In the genomic region with DNA sequence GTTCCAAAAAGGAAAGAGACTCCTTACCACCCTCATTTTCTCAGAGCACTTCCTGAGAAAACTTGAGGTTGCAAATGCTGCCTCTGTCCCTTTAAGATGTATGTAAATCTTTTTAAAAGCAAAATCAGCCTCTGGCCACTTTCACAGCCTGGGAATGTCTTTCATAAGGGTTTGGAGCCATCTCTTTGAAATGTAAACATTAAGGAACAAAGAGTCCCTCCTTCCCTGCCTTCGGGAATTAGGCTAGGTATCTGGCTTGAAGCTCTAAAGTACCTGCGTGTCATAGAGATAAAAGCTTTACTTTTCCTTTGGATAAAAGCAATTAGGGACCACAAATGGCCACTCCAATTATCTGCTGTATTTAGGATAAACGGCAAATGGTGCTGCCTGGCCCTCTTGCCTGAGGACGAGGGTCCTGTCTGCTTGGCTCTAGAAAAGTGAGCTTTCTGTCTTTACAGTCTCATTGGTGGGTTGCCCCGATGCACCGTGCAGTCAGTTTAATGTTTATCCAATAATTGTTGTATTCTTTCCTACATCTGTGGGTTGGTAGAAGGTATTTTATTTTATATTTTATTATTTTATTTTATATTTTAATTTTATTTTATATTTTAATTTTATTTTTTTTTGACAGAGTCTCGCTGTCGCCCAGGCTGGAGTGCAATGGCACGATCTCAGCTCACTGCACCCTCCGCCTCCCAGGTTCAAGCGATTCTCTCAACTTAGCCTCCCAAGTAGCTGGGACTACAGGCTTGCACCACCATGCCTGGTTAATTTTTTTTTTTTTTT, we compare ENCODE assay signal across 21 cellular contexts. TPM values are rescaled to one million over a fixed set of nuclear protein-coding genes. Genes with fewer than 3 reads are reported as not detected.
DNase-seq lines count a peak whose midpoint lies in the region; ATAC-seq, FAIRE-seq and TF ChIP-seq lines count a peak whose summit lies in the region.
"Had no signal": no experiment of that assay in that cellular context is flagged by ENCODE, and none has a peak within 500 bp of the region (broad histone marks: within the 10 kb centered on the region; RNA-seq: fewer than 3 reads in every experiment).

No MANE protein-coding gene starts in this region.

- peaks cover 4% of the 10 kb centered on the region; the same call in 1 of the 3 replicates for H3K36me3 Mint-ChIP-seq in GM23338 (ENCODE audit: low read depth)

- no peaks in the 10 kb centered on the region for H3K79me2 ChIP-seq in GM23338 (replicated peaks; ENCODE audit: insufficient read depth)

- no peak for TF ChIP-seq CTCF in GM23338 (conservative IDR thresholded peaks at IDR 0.05; ENCODE audit: low read depth in 2 of 2)

- no peak overlapping the region for H3K27ac ChIP-seq in GM23338 (ENCODE audit: low read depth)
- no peak overlapping the region for H3K27ac ChIP-seq in SK-N-MC
- H3K27ac ChIP-seq: colonic mucosa, epithelial cell of prostate, gastrocnemius medialis had no signal

- no peaks in the 10 kb centered on the region; the same call in 1 of the 2 replicates for H4K20me1 ChIP-seq in GM23338 (replicated peaks; ENCODE audit: insufficient read depth)

- no peaks in the 10 kb centered on the region for H3K36me3 ChIP-seq in GM23338 (ENCODE audit: insufficient read depth)
- no peaks in the 10 kb centered on the region for H3K36me3 ChIP-seq in SK-N-MC (ENCODE audit: insufficient read depth, low read length)
- H3K36me3 ChIP-seq: colonic mucosa, gastrocnemius medialis had no signal

- H3K4me2 ChIP-seq in GM23338 = peak overlapping the region; percentile 62

- peaks cover 34% of the 10 kb centered on the region for H3K27me3 ChIP-seq in GM23338 (ENCODE audit: insufficient read depth)
- H3K27me3 ChIP-seq: colonic mucosa, gastrocnemius medialis had no signal

- peaks cover 13% of the 10 kb centered on the region for H3F3A ChIP-seq in GM23338 (replicated peaks; ENCODE audit: low read depth)

- ATAC-seq in GM23338 (peak; percentile 84), HG03565 (IDR thresholded peaks at IDR 0.05; ENCODE audit: unreplicated experiment) (no peak)
- ATAC-seq: gastrocnemius medialis had no signal

- no peak overlapping the region for H2AFZ ChIP-seq in GM23338

- peaks cover 23% of the 10 kb centered on the region for H3K4me1 ChIP-seq in GM23338 (ENCODE audit: insufficient read depth)
- H3K4me1 ChIP-seq: colonic mucosa had no signal

- H3K4me3 ChIP-seq in GM23338 (0 out of 2 replicates have a peak overlapping the region, but pooled peaks have one; percentile 8), SK-N-MC (no peak overlapping the region; the same call in 1 of the 2 replicates)
- H3K4me3 ChIP-seq: colonic mucosa, gastrocnemius medialis had no signal

- no peak for FAIRE-seq in frontal cortex (lab: Jason Lieb, UNC)
- FAIRE-seq: D721Med, GM12892 had no signal

- H3K4me3 Mint-ChIP-seq in GM23338 = peak overlapping the region; percentile 62
- H3K4me3 Mint-ChIP-seq: activated naive CD4-positive, alpha-beta T cell treated with anti-CD3 and anti-CD28 coated beads, Interleukin-2, amount 50 U/mL, for 24 hours had no signal

- H3K9me2 ChIP-seq in GM23338 (ENCODE audit: insufficient read depth) = peaks cover 13% of the 10 kb centered on the region

- peak overlapping the region; percentile 72 for H3K27ac Mint-ChIP-seq in GM23338
- H3K27ac Mint-ChIP-seq: activated naive CD4-positive, alpha-beta T cell treated with anti-CD3 and anti-CD28 coated beads, Interleukin-2, amount 50 U/mL, for 24 hours had no signal

- peak overlapping the region; percentile 37 for H3K9ac ChIP-seq in SK-N-MC (ENCODE audit: insufficient read length)

- no peaks in the 10 kb centered on the region for H3K9me3 Mint-ChIP-seq in GM23338
- H3K9me3 Mint-ChIP-seq: activated naive CD4-positive, alpha-beta T cell treated with anti-CD3 and anti-CD28 coated beads, Interleukin-2, amount 50 U/mL, for 24 hours had no signal

- H3K4me1 Mint-ChIP-seq in GM23338 = peaks cover 21% of the 10 kb centered on the region

- peaks cover 10% of the 10 kb centered on the region for H3K27me3 Mint-ChIP-seq in GM23338 (ENCODE audit: insufficient read depth, low read depth, poor library complexity)
- H3K27me3 Mint-ChIP-seq: activated naive CD4-positive, alpha-beta T cell treated with anti-CD3 and anti-CD28 coated beads, Interleukin-2, amount 50 U/mL, for 24 hours; naive B cell had no signal

- DNase-seq in GM23338 (ENCODE audit: low spot score) (peak; percentile 97), NCI-H1436 treated with DMSO at 0.1 percent for 48 hours (lab: John Stamatoyannopoulos, UW) (peak; percentile 13), SK-N-MC (ENCODE audit: low read depth, low spot score) (no peak), iPS-NIHi7 (ENCODE audit: extremely low spot score) (peak; percentile 78), frontal cortex (ENCODE audit: low spot score in 2 of 2) (no peak), NCI-H2029 (lab: John Stamatoyannopoulos, UW) (no peak)
- DNase-seq in stimulated activated naive CD4-positive, alpha-beta T cell (lab: John Stamatoyannopoulos, UW) = no peak
- DNase-seq: activated CD4-positive, alpha-beta T cell treated with anti-CD3 and anti-CD28 coated beads, Interleukin-2, amount 50 U/mL, for 4 hours; activated T-cell treated with anti-CD3 and anti-CD28 coated beads, Interleukin-2, amount 50 U/mL, for 1 hour; colonic mucosa; gastrocnemius medialis; mammary epithelial cell; naive B cell; NCI-H526 treated with DMSO at 0.1 percent for 48 hours had no signal

- H3K9me3 ChIP-seq in SK-N-MC (ENCODE audit: low read depth, low read length) = no peaks in the 10 kb centered on the region
- H3K9me3 ChIP-seq: colonic mucosa, gastrocnemius medialis had no signal

TF ChIP-seq in GM23338, 12 proteins besides CTCF, POLR2A, EP300 and RAD21:
- TF ChIP-seq POLR2AphosphoS5 (IDR thresholded peaks at IDR 0.05; ENCODE audit: low read depth) (0 out of 2 replicates have a peak, but pooled peaks have one; percentile 27), REST (IDR thresholded peaks at IDR 0.05; ENCODE audit: unreplicated experiment) (no peak)

RNA-seq across cellular contexts. Expression of gene NLRC3, which starts 23.9 kb away (rescaled TPM):
- total RNA-seq in GM23338 (2014; rRNA removed; shearing (Covaris generic)) = 0.49 and 0.82 TPM in 2 replicates
- polyA plus RNA-seq in GM23338 (2016; fragmentation: Nextera tagmentation; extraction: Ambion mirVana) = 0.11 and 0.28 TPM in 2 replicates
- 0.41 TPM for total RNA-seq in frontal cortex
- polyA plus RNA-seq: mammary epithelial cell had no signal

RNA-seq across cellular contexts. Expression of gene CLUAP1, which starts 52.5 kb away (rescaled TPM):
- 3.8 and 7.8 TPM in 2 replicates for total RNA-seq in GM23338 (2014; rRNA removed; shearing (Covaris generic))
- 10.9 and 11.3 TPM in 2 replicates for polyA plus RNA-seq in GM23338 (2016; fragmentation: Nextera tagmentation; extraction: Ambion mirVana)
- total RNA-seq in frontal cortex = 42.0 TPM

RNA-seq across cellular contexts. Expression of gene C16orf90, which starts 58.0 kb away (rescaled TPM):
- total RNA-seq in GM23338 (2014; rRNA removed; shearing (Covaris generic)) = not detected in 2 replicates
- not detected in 2 replicates for polyA plus RNA-seq in GM23338 (2016; fragmentation: Nextera tagmentation; extraction: Ambion mirVana)
- not detected for total RNA-seq in frontal cortex
- total RNA-seq: colonic mucosa, gastrocnemius medialis, mammary epithelial cell, posterior vena cava had no signal
- polyA plus RNA-seq: mammary epithelial cell, thymus had no signal

RNA-seq across cellular contexts. Expression of gene SLX4, which starts 58.1 kb away (rescaled TPM):
- total RNA-seq in GM23338 (2014; rRNA removed; shearing (Covaris generic)) = 12.6 and 15.2 TPM in 2 replicates
- 2.9 and 3.0 TPM in 2 replicates for polyA plus RNA-seq in GM23338 (2016; fragmentation: Nextera tagmentation; extraction: Ambion mirVana)
- total RNA-seq in frontal cortex = 4.5 TPM

Comparison
In these comparisons a context has a peak if more than half of its experiments do, and no peak if none do; other contexts are left out.
1. DNase-seq: peak in GM23338 (single experiment), NCI-H1436 treated with DMSO at 0.1 percent for 48 hours (single experiment) and iPS-NIHi7 (single experiment); none in SK-N-MC (single experiment), frontal cortex (0 of 2), stimulated activated naive CD4-positive, alpha-beta T cell (0 of 6) and NCI-H2029 (single experiment).